In the genomic region with DNA sequence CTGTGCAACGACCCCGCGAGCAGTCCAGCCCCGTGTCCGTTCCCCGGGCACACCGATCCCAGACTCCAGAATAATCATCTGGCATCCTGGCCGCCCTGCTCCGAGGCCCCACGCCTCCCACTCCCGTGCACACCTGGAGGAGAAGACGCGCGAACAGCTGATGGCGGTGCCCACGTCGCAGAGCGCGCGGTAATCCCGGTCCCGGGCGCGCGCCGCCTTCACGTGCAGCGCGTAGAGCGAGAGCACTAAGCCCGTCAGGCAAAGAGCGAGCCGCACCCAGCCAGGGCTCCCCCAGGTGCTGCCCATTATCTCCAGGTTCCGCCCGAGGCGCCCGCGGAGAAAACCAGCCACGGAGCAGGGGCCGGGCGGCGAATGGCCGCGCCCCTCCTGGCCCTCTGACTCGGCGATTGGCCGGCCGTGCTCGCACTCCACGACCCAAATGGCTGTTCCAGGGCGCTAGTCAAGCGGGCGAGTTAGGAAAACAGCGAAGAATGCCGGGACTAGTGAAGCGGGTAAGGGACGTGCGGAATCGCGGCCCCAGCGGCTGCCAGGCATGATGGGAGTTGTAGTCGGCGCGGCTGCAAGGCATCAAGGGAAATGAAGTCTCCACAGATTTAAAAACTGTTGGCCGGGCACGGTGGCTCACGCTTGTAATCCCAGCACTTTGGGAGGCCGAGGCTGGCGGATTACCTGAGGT, we compare ENCODE assay signal across 8 cellular contexts. TPM values are rescaled to one million over a fixed set of nuclear protein-coding genes. Genes with fewer than 3 reads are reported as not detected.
DNase-seq lines count a peak whose midpoint lies in the region; ATAC-seq and TF ChIP-seq lines count a peak whose summit lies in the region.

TSS of gene VKORC1 (minus strand) at position 374 of the 697 bp plus-strand sequence. CDS start at position 306, 68 bp downstream.

- peak within 1 kb of the TSS; percentile 95 for H3K4me2 ChIP-seq in mammary epithelial cell (ENCODE audit: insufficient read depth, low read depth, low read length)
- H3K4me2 ChIP-seq in smooth muscle cell: peak within 1 kb of the TSS; percentile 98

- no TSS peak for BruUV-seq in mammary epithelial cell (replicated peaks; lab: Mats Ljungman, UMichigan)

- in situ Hi-C loops in mammary epithelial cell (cut with MboI; ENCODE audit: low sequenced_read_pairs in 2 of 2): loop anchor here in 1 of 2 donors (10.0 kb wide), 1 partner anchor 110 kb away; the partner anchor contains the start of gene HSD3B7

- H3K79me2 ChIP-seq in ACC112 (ENCODE audit: control insufficient read depth, insufficient read depth, low read length, unreplicated experiment): peaks cover 38% of the 10 kb centered on the region
- H3K79me2 ChIP-seq in mammary epithelial cell (ENCODE audit: insufficient read depth, low read length): peaks cover 41% of the 10 kb centered on the region
- peaks cover 30% of the 10 kb centered on the region for H3K79me2 ChIP-seq in smooth muscle cell (ENCODE audit: low read depth)

- no peak for TF ChIP-seq CTCF in WERI-Rb-1 (IDR thresholded peaks at IDR 0.05; ENCODE audit: low read depth, low read length)
- no peak for TF ChIP-seq CTCF in mammary epithelial cell (conservative IDR thresholded peaks at IDR 0.05 in 1 of 2, IDR thresholded peaks at IDR 0.05 in 1 of 2; ENCODE audit: extremely low read depth in 1 of 2, insufficient read depth in 1 of 2, low read depth in 1 of 2, low read length in 2 of 2)
- TF ChIP-seq CTCF in smooth muscle cell (IDR thresholded peaks at IDR 0.05; ENCODE audit: borderline replicate concordance, insufficient read depth, poor library complexity, severe bottlenecking): no peak

- peak within 1 kb of the TSS; percentile 96 for H3K9ac ChIP-seq in mammary epithelial cell (ENCODE audit: insufficient read depth, low read length)
- peak within 1 kb of the TSS; percentile 78 for H3K9ac ChIP-seq in smooth muscle cell (ENCODE audit: low read depth)

- H3K9me3 ChIP-seq in WERI-Rb-1 (ENCODE audit: severe bottlenecking) (no peaks in the 10 kb centered on the region), mammary epithelial cell (replicated peaks; ENCODE audit: insufficient read depth, low read length) (no peaks in the 10 kb centered on the region), smooth muscle cell (replicated peaks; ENCODE audit: low read depth) (no peaks in the 10 kb centered on the region)

- CTCF ChIA-PET in mammary epithelial cell (lab: Charles Lee; ENCODE audit: low non-redundant PET): no interaction called here

- H3K4me1 ChIP-seq in ACC112 (ENCODE audit: control insufficient read depth, insufficient read depth, low read length, unreplicated experiment) (peaks cover 10% of the 10 kb centered on the region), mammary epithelial cell (ENCODE audit: insufficient read depth, low read length) (peaks cover 4% of the 10 kb centered on the region), smooth muscle cell (ENCODE audit: low read depth) (no peaks in the 10 kb centered on the region)

- H4K20me1 ChIP-seq in mammary epithelial cell (ENCODE audit: insufficient read depth, low read length) (no peaks in the 10 kb centered on the region), smooth muscle cell (ENCODE audit: low read depth) (peaks cover 34% of the 10 kb centered on the region)

- 1% methylated on average over 25 of the region's 69 CpGs for WGBS in mammary epithelial cell (ENCODE audit: low coverage, missing lambda C conversion rate)
- WGBS in smooth muscle cell (ENCODE audit: low lambda C conversion rate): under 1% methylated on average over 67 of the region's 69 CpGs

- dilution Hi-C loops in mammary epithelial cell (cut with HindIII; ENCODE audit: low sequenced_read_pairs): no loop called here

- H3K27me3 ChIP-seq in ACC112 (ENCODE audit: insufficient read depth, low read length) (no peaks in the 10 kb centered on the region), WERI-Rb-1 (ENCODE audit: insufficient read depth, low read depth, severe bottlenecking) (no peaks in the 10 kb centered on the region), mammary epithelial cell (ENCODE audit: insufficient read depth, low read length) (no peaks in the 10 kb centered on the region), smooth muscle cell (ENCODE audit: low read depth) (no peaks in the 10 kb centered on the region)

- intact Hi-C loops in mammary epithelial cell (cut with micrococcal nuclease): loop anchor here (1.0 to 5.0 kb wide), 8 partner anchors 20 to 348 kb away; partner anchors contain the start of genes FUS, HSD3B7, STX4 and ZNF646

- DNase-seq in NCI-H2196 (lab: John Stamatoyannopoulos, UW; ENCODE audit: unreplicated experiment): peak; percentile 98
- peak; percentile 97 for DNase-seq in WERI-Rb-1
- DNase-seq in mammary epithelial cell: peak; percentile 99
- peak; percentile 95 for DNase-seq in iPS-NIHi11 (ENCODE audit: low spot score)
- peak; percentile 71 for DNase-seq in smooth muscle cell (lab: John Stamatoyannopoulos, UW; ENCODE audit: unreplicated experiment)

- H3K4me3 ChIP-seq in ACC112 (ENCODE audit: low read depth, low read length) (peak within 1 kb of the TSS; percentile 93), WERI-Rb-1 (ENCODE audit: low read depth, low read length) (peak within 1 kb of the TSS; percentile 96), mammary epithelial cell (replicated peaks in 1 of 3; ENCODE audit: insufficient read depth in 1 of 3, low read depth in 2 of 3, low read length in 3 of 3) (peak within 1 kb of the TSS; percentile 57 to 98 (median 71)), smooth muscle cell (peak within 1 kb of the TSS; percentile 87)

- H3K36me3 ChIP-seq in ACC112 (ENCODE audit: insufficient read depth, low read length): no peaks in the 10 kb centered on the region
- peaks cover 24% of the 10 kb centered on the region for H3K36me3 ChIP-seq in WERI-Rb-1
- H3K36me3 ChIP-seq in mammary epithelial cell (ENCODE audit: insufficient read depth, low read length): peaks cover 5% of the 10 kb centered on the region
- H3K36me3 ChIP-seq in smooth muscle cell (ENCODE audit: low read depth): no peaks in the 10 kb centered on the region

- no peaks in the 10 kb centered on the region for H3F3A ChIP-seq in smooth muscle cell (ENCODE audit: low read depth)

- H3K27ac ChIP-seq in ACC112 (ENCODE audit: low read depth, low read length) (peak within 1 kb of the TSS; percentile 25), WERI-Rb-1 (peak within 1 kb of the TSS; percentile 80), mammary epithelial cell (ENCODE audit: insufficient read depth, low read depth, low read length) (peak within 1 kb of the TSS; percentile 81), smooth muscle cell (ENCODE audit: low read depth) (peak within 1 kb of the TSS; percentile 62)

- peak; percentile 83 for ATAC-seq in GM18867 (IDR thresholded peaks at IDR 0.05; ENCODE audit: unreplicated experiment)
- peak; percentile 84 for ATAC-seq in HG03103 (IDR thresholded peaks at IDR 0.05; ENCODE audit: low read depth, unreplicated experiment)

- peak within 1 kb of the TSS; percentile 81 for H2AFZ ChIP-seq in ACC112 (ENCODE audit: low read length, unreplicated experiment)
- H2AFZ ChIP-seq in mammary epithelial cell (ENCODE audit: low read depth, low read length): peak within 1 kb of the TSS; percentile 96
- H2AFZ ChIP-seq in smooth muscle cell (ENCODE audit: low read depth): peak within 1 kb of the TSS; percentile 45

RNA-seq across cellular contexts. Expression of gene VKORC1, which starts in this region (rescaled TPM):
- total RNA-seq in mammary epithelial cell (10 to 100 TPM; 45.7 to 65.0 TPM), smooth muscle cell (232 and 253 TPM in 2 replicates)
- polyA plus RNA-seq in mammary epithelial cell (210 TPM), smooth muscle cell (340 and 394 TPM in 2 replicates)
- 62.7 TPM for polyA minus RNA-seq in mammary epithelial cell

Comparison
In these comparisons a context has a peak if more than half of its experiments do, and no peak if none do; other contexts are left out.
1. Peak in every context shown above with its lines: DNase-seq, ATAC-seq, H3K4me3 ChIP-seq and H3K27ac ChIP-seq.
2. H2AFZ ChIP-seq: peak in every context shown above with its lines; median percentile 96 in mammary epithelial cell; 81 in ACC112; 45 in smooth muscle cell.
3. H3K27ac ChIP-seq: peak in every context shown above with its lines; median percentile 81 in mammary epithelial cell; 80 in WERI-Rb-1; 62 in smooth muscle cell; 25 in ACC112.